In the genomic region with DNA sequence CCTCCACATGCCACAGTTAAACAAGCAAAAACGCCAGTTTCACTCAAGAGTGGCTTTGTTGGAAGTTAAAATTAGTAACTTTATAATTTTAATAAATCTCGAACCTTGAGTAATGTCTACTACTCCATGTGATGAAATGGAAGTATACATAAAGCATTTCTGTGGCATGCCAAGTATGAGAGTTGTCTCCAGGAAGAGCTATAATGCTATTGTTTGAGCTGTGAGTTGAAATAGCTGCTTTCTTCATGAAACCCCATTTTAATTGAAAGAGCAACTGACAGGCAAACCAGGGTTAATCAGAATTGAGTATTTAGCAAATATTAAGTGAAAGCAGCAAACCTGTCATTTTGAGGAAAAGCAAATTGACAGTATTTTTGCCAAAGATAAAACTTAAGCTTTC, we compare ENCODE assay signal across 18 cellular contexts.
"Had no signal": no experiment of that assay in that cellular context is flagged by ENCODE, and none has a peak within 500 bp of the region (broad histone marks: within the 10 kb centered on the region; RNA-seq: fewer than 3 reads in every experiment).

No MANE protein-coding gene starts in this region.

- H3K9me3 ChIP-seq: esophagus squamous epithelium, gastrocnemius medialis, sigmoid colon had no signal

- H3K27ac ChIP-seq: dorsolateral prefrontal cortex, esophagus squamous epithelium, gastrocnemius medialis, sigmoid colon, VCaP had no signal

- H3K4me3 ChIP-seq: dorsolateral prefrontal cortex, esophagus squamous epithelium, gastrocnemius medialis, sigmoid colon had no signal

- DNase-seq: activated CD4-positive, alpha-beta memory T cell treated with anti-CD3 and anti-CD28 coated beads, Interleukin-2, amount 10 ng/mL, durations not matched to agents 7 days and 5 days; activated effector memory CD4-positive, alpha-beta T cell treated with anti-CD3 and anti-CD28 coated beads, Interleukin-2, amount 50 U/mL, for 16 hours; activated naive CD4-positive, alpha-beta T cell treated with anti-CD3 and anti-CD28 coated beads, Interleukin-2, amount 10 ng/mL, durations not matched to agents 7 days and 5 days; activated T-cell treated with anti-CD3 and anti-CD28 coated beads for 4 hours; caudate nucleus; dorsolateral prefrontal cortex; effector memory CD8-positive, alpha-beta T cell; esophagus squamous epithelium; gastrocnemius medialis; hippocampal formation; left ventricle myocardium superior; mammary epithelial cell; midbrain; sigmoid colon; stimulated activated CD4-positive, alpha-beta T cell treated with anti-CD3 and anti-CD28 coated beads, Interleukin-2, amount 100 ng/mL, for 48 hours; stimulated activated CD8-positive, alpha-beta memory T cell treated with anti-CD3 and anti-CD28 coated beads, Interleukin-4, amount 100 ng/mL, for 48 hours; stimulated activated naive CD4-positive, alpha-beta T cell had no signal

- H3K27me3 ChIP-seq: dorsolateral prefrontal cortex, esophagus squamous epithelium, gastrocnemius medialis, sigmoid colon had no signal
